27 cellular contexts compared by ENCODE assay signal in the genomic region with DNA sequence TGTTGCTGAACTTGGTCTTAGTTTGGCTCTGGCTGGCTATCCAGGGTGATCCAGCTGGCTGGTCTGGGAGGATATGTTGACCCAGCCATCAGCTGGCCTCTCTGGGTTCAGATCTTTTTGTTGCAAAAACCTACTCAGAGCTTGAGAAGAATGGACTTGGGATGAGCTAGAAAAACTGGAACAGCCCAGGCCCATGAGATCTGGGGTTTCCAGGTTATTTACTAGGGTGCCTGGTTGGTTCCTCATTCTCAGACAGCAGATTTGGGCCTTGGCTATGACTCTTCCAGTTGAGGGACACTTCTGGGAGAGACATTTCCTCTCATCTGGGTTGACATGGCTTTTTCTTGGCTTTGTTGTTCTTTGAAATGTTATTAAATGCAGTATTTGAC.
"Had no signal": no experiment of that assay in that cellular context is flagged by ENCODE, and none has a peak within 500 bp of the region (broad histone marks: within the 10 kb centered on the region; RNA-seq: fewer than 3 reads in every experiment).

No MANE protein-coding gene starts in this region.

- H3K36me3 Mint-ChIP-seq: activated CD4-positive, alpha-beta memory T cell treated with anti-CD3 and anti-CD28 coated beads for 36 hours; activated naive CD4-positive, alpha-beta T cell treated with anti-CD3 and anti-CD28 coated beads, Interleukin-2, amount 10 ng/mL, durations not matched to agents 7 days and 5 days; activated naive CD8-positive, alpha-beta T cell treated with anti-CD3 and anti-CD28 coated beads, Interleukin-2, amount 10 ng/mL, durations not matched to agents 7 days and 5 days; mesothelial cell of epicardium; naive B cell had no signal

- H3K4me1 Mint-ChIP-seq: activated CD4-positive, alpha-beta T cell treated with anti-CD3 and anti-CD28 coated beads, Interleukin-2, amount 10 ng/mL, durations not matched to agents 24 days and 14 days; activated naive CD4-positive, alpha-beta T cell treated with anti-CD3 and anti-CD28 coated beads, Interleukin-2, amount 10 ng/mL, durations not matched to agents 7 days and 5 days; mesothelial cell of epicardium; naive B cell had no signal

- H3K27ac Mint-ChIP-seq: activated CD4-positive, alpha-beta memory T cell treated with anti-CD3 and anti-CD28 coated beads for 36 hours; activated CD4-positive, alpha-beta T cell treated with anti-CD3 and anti-CD28 coated beads, Interleukin-2, amount 10 ng/mL, durations not matched to agents 24 days and 14 days; activated naive CD4-positive, alpha-beta T cell treated with anti-CD3 and anti-CD28 coated beads, Interleukin-2, amount 10 ng/mL, durations not matched to agents 7 days and 5 days; activated naive CD8-positive, alpha-beta T cell treated with anti-CD3 and anti-CD28 coated beads, Interleukin-2, amount 10 ng/mL, durations not matched to agents 7 days and 5 days; activated T-helper 1 cell treated with anti-CD3 and anti-CD28 coated beads, Interleukin-12 subunit alpha, Interleukin-12 subunit beta, Interleukin-2, Interleukin-4 antibody, amounts not matched to agents 30 ng/mL and 10 ng/mL and 1 ng/mL, durations not matched to agents 14 hours and 24 hours and 36 hours; mesothelial cell of epicardium; naive B cell had no signal

- H3K27ac ChIP-seq: ascending aorta, brain microvascular endothelial cell, foreskin keratinocyte, heart left ventricle, left ventricle myocardium inferior, ovary, thoracic aorta, WERI-Rb-1 had no signal

- H3K4me3 Mint-ChIP-seq: activated CD4-positive, alpha-beta memory T cell treated with anti-CD3 and anti-CD28 coated beads for 36 hours; activated CD4-positive, alpha-beta T cell treated with anti-CD3 and anti-CD28 coated beads, Interleukin-2, amount 10 ng/mL, durations not matched to agents 24 days and 14 days; activated naive CD4-positive, alpha-beta T cell treated with anti-CD3 and anti-CD28 coated beads, Interleukin-2, amount 10 ng/mL, durations not matched to agents 7 days and 5 days; activated naive CD8-positive, alpha-beta T cell treated with anti-CD3 and anti-CD28 coated beads, Interleukin-2, amount 10 ng/mL, durations not matched to agents 7 days and 5 days; activated T-helper 1 cell treated with anti-CD3 and anti-CD28 coated beads, Interleukin-12 subunit alpha, Interleukin-12 subunit beta, Interleukin-2, Interleukin-4 antibody, amounts not matched to agents 30 ng/mL and 10 ng/mL and 1 ng/mL, durations not matched to agents 14 hours and 24 hours and 36 hours; mesothelial cell of epicardium; naive B cell had no signal

- H3K4me1 ChIP-seq: ascending aorta, spleen had no signal

- DNase-seq: activated CD4-positive, alpha-beta memory T cell treated with anti-CD3 and anti-CD28 coated beads for 36 hours; activated CD8-positive, alpha-beta memory T cell treated with anti-CD3 and anti-CD28 coated beads, Interleukin-2, amount 50 U/mL, for 4 hours; activated effector memory CD4-positive, alpha-beta T cell treated with anti-CD3 and anti-CD28 coated beads, Interleukin-2, amount 50 U/mL, for 16 hours; activated naive CD4-positive, alpha-beta T cell treated with anti-CD3 and anti-CD28 coated beads, Interleukin-2, amount 10 ng/mL, durations not matched to agents 7 days and 5 days; activated naive CD8-positive, alpha-beta T cell treated with anti-CD3 and anti-CD28 coated beads, Interleukin-2, amount 10 ng/mL, durations not matched to agents 7 days and 5 days; activated T-cell treated with anti-CD3 and anti-CD28 coated beads, Interleukin-2, amount 50 U/mL, for 1 hour; brain microvascular endothelial cell; caudate nucleus; cortex of kidney; foreskin keratinocyte; kidney glomerular epithelial cell; left ventricle myocardium inferior; naive B cell; right cardiac atrium; stimulated activated naive CD8-positive, alpha-beta T cell treated with anti-CD3 and anti-CD28 coated beads, Interleukin-15, Interleukin-2, amounts not matched to agents 100 U/mL and 50 U/mL, for 24 hours; T-helper 9 cell; trophoblast cell; WERI-Rb-1 had no signal

- ATAC-seq: activated CD4-positive, CD25-positive, alpha-beta regulatory T cell treated with anti-CD3 and anti-CD28 coated beads, Interleukin-2, amount 50 U/mL, for 24 hours; foreskin keratinocyte; heart left ventricle; right cardiac atrium; stimulated activated naive CD8-positive, alpha-beta T cell treated with anti-CD3 and anti-CD28 coated beads, Interleukin-15, Interleukin-2, amounts not matched to agents 100 U/mL and 50 U/mL, for 24 hours had no signal

- H3K4me3 ChIP-seq: ascending aorta, heart left ventricle, left ventricle myocardium inferior, ovary, spleen, thoracic aorta had no signal

- H3K9me3 Mint-ChIP-seq: activated CD4-positive, alpha-beta memory T cell treated with anti-CD3 and anti-CD28 coated beads for 36 hours; activated CD4-positive, alpha-beta T cell treated with anti-CD3 and anti-CD28 coated beads, Interleukin-2, amount 10 ng/mL, durations not matched to agents 24 days and 14 days; activated naive CD4-positive, alpha-beta T cell treated with anti-CD3 and anti-CD28 coated beads, Interleukin-2, amount 10 ng/mL, durations not matched to agents 7 days and 5 days; activated T-helper 1 cell treated with anti-CD3 and anti-CD28 coated beads, Interleukin-12 subunit alpha, Interleukin-12 subunit beta, Interleukin-2, Interleukin-4 antibody, amounts not matched to agents 30 ng/mL and 10 ng/mL and 1 ng/mL, durations not matched to agents 14 hours and 24 hours and 36 hours had no signal

- H3K27me3 ChIP-seq: ascending aorta, brain microvascular endothelial cell, heart left ventricle, ovary, spleen had no signal

- H3K36me3 ChIP-seq: ascending aorta, brain microvascular endothelial cell, ovary, spleen, thoracic aorta, WERI-Rb-1 had no signal

- H3K27me3 Mint-ChIP-seq: activated CD4-positive, alpha-beta memory T cell treated with anti-CD3 and anti-CD28 coated beads for 36 hours; activated CD4-positive, alpha-beta T cell treated with anti-CD3 and anti-CD28 coated beads, Interleukin-2, amount 10 ng/mL, durations not matched to agents 24 days and 14 days had no signal

- H3K9me3 ChIP-seq: ascending aorta, heart left ventricle, left ventricle myocardium inferior, ovary, spleen, thoracic aorta had no signal
